Comparison of ENCODE assay signal across 6 cellular contexts in the genomic region with DNA sequence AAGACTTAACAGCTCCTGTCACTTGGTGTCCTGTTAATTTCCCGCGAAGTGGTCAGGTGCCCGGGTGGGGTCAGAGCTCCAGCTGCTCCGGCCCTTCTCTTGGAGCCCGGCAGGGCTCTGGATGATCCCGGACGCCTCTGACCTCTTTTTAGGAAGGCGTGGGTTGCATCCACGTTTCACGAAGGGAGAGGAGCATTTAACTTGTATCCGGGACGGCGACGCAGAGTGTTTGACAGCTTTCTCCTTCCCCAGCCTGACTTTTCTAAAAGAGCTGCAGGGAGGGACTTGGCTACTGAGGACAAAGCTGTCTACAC.
DNase-seq lines count a peak whose midpoint lies in the region; ATAC-seq lines count a peak whose summit lies in the region.

No MANE protein-coding gene starts in this region.

- H3K9ac ChIP-seq in adipocyte (ENCODE audit: low read length) (peak overlapping the region; percentile 80), muscle layer of colon (ENCODE audit: low read length) (no peak overlapping the region)

- H3K9me3 ChIP-seq in adipocyte (ENCODE audit: control insufficient read depth, low read length) = no peaks in the 10 kb centered on the region
- peaks cover 10% of the 10 kb centered on the region for H3K9me3 ChIP-seq in muscle layer of colon (ENCODE audit: low read length)

- no peak for DNase-seq in adipocyte (ENCODE audit: low read depth)
- no peak for DNase-seq in inferior parietal cortex (ENCODE audit: extremely low spot score)

- H3K27ac ChIP-seq in muscle layer of colon (ENCODE audit: low read depth, low read length) = no peak overlapping the region

- H3K4me1 ChIP-seq in adipocyte (ENCODE audit: control insufficient read depth, insufficient read depth, low read length) (peaks cover 7% of the 10 kb centered on the region), muscle layer of colon (ENCODE audit: insufficient read depth, low read length) (peaks cover 4% of the 10 kb centered on the region)

- H3K4me3 ChIP-seq in adipocyte (ENCODE audit: low read length) (peak overlapping the region; percentile 89), muscle layer of colon (ENCODE audit: low read depth in 1 of 2, low read length in 2 of 2) (peak overlapping the region; percentile 15 to 86)

- H3K36me3 ChIP-seq in adipocyte (ENCODE audit: control insufficient read depth, insufficient read depth, low read length, severe bottlenecking) = peaks cover 12% of the 10 kb centered on the region
- peaks cover 15% of the 10 kb centered on the region for H3K36me3 ChIP-seq in muscle layer of colon (ENCODE audit: insufficient read depth, low read length)

- H3K27me3 ChIP-seq in adipocyte (replicated peaks; ENCODE audit: control insufficient read depth, insufficient read depth, low read length) = no peaks in the 10 kb centered on the region
- no peaks in the 10 kb centered on the region for H3K27me3 ChIP-seq in muscle layer of colon (ENCODE audit: control insufficient read depth in 1 of 2, insufficient read depth in 2 of 2, low read length in 2 of 2)

- ATAC-seq in HG02759 (IDR thresholded peaks at IDR 0.05; ENCODE audit: unreplicated experiment) (peak; percentile 9), HG03175 (IDR thresholded peaks at IDR 0.05; ENCODE audit: unreplicated experiment) (no peak), GM18868 (IDR thresholded peaks at IDR 0.05; ENCODE audit: unreplicated experiment) (no peak)
